In the genomic region with DNA sequence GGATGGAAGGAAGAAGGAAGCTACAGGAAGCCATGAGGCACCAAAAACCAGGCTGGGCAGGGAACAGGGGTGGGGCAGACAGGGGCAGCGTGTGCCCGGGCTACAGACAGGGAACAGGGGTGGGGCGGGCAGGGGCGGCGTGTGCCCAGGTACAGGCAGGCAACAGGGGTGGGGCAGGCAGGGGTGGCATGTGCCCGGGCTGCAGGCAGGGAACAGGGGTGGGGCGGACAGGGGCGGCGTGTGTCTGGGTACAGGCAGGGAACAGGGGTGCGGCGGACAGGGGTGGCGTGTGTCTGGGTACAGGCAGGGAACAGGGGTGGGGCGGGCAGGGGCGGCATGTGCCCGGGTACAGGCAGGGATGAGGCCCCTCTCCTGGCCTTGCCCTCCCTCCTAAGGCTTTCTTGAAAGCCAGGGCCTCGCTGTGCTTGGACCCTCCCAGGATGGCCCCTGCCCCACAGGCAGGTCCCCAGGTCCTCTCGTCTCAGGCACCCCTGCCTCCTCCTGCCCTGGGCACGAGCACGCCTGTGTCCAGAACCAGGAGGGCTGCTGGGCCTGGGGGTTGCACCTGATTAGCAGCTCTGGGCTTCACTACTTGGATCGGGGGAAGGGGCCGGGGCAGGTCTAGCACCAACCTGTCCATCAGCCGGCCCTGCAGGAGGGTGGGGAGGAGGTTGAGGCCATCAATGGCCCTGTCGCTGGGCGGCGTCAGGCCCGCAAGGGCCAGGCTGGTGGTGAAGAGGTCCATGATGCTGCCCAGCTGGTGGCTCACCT, we compare ENCODE assay signal across 23 cellular contexts. TPM values are rescaled to one million over a fixed set of nuclear protein-coding genes. Genes with fewer than 3 reads are reported as not detected.
"Had no signal": no experiment of that assay in that cellular context is flagged by ENCODE, and none has a peak within 500 bp of the region (broad histone marks: within the 10 kb centered on the region; RNA-seq: fewer than 3 reads in every experiment).

No MANE protein-coding gene starts in this region.

- H3K4me3 ChIP-seq: testis had no signal

- H3K27me3 ChIP-seq: testis had no signal

- H3K4me1 ChIP-seq: parathyroid adenoma, testis had no signal

- H3K4me1 Mint-ChIP-seq: activated naive CD8-positive, alpha-beta T cell treated with anti-CD3 and anti-CD28 coated beads for 36 hours; nephron; T-helper 17 cell had no signal

- H3K9ac ChIP-seq: parathyroid adenoma had no signal

- H3K9me3 Mint-ChIP-seq: activated CD4-positive, alpha-beta memory T cell treated with anti-CD3 and anti-CD28 coated beads for 36 hours; activated naive CD8-positive, alpha-beta T cell treated with anti-CD3 and anti-CD28 coated beads for 36 hours; nephron; type B pancreatic cell had no signal

- H3K27me3 Mint-ChIP-seq: activated CD4-positive, alpha-beta memory T cell treated with anti-CD3 and anti-CD28 coated beads for 36 hours; activated naive CD8-positive, alpha-beta T cell treated with anti-CD3 and anti-CD28 coated beads for 36 hours; T-helper 17 cell; type B pancreatic cell had no signal

- H2AFZ ChIP-seq: parathyroid adenoma had no signal

- H3K36me3 Mint-ChIP-seq: activated CD4-positive, alpha-beta memory T cell treated with anti-CD3 and anti-CD28 coated beads for 36 hours; activated naive CD8-positive, alpha-beta T cell treated with anti-CD3 and anti-CD28 coated beads for 36 hours; type B pancreatic cell had no signal

- FAIRE-seq: bronchial epithelial cell had no signal

- H3K4me3 Mint-ChIP-seq: activated CD4-positive, alpha-beta memory T cell treated with anti-CD3 and anti-CD28 coated beads for 36 hours; activated naive CD8-positive, alpha-beta T cell treated with anti-CD3 and anti-CD28 coated beads for 36 hours; nephron; T-helper 17 cell; type B pancreatic cell had no signal

- H3K9me3 ChIP-seq: testis had no signal

- ATAC-seq: left ventricle myocardium superior, right cardiac atrium, T-helper 17 cell had no signal

- H3K27ac ChIP-seq: parathyroid adenoma, testis had no signal

- DNase-seq: activated CD4-positive, alpha-beta memory T cell treated with anti-CD3 and anti-CD28 coated beads for 36 hours; activated CD4-positive, alpha-beta T cell treated with anti-CD3 and anti-CD28 coated beads for 48 hours; activated naive CD4-positive, alpha-beta T cell treated with Interleukin-2 at 50 U/mL for 16 hours; activated naive CD8-positive, alpha-beta T cell treated with anti-CD3 and anti-CD28 coated beads for 36 hours; activated T-cell treated with anti-CD3 and anti-CD28 coated beads, Interleukin-2, amount 50 U/mL, for 48 hours; foreskin melanocyte; glutamatergic neuron; hypothalamus; left ventricle myocardium superior; midbrain; right cardiac atrium; stimulated activated CD4-positive, alpha-beta T cell treated with anti-CD3 and anti-CD28 coated beads, Interleukin-12 subunit alpha, Interleukin-12 subunit beta, amount 100 ng/mL, for 4 hours; stimulated activated CD4-positive, alpha-beta T cell treated with anti-CD3 and anti-CD28 coated beads, Interleukin-4, amount 100 ng/mL, for 4 hours; SW 1271; T-helper 17 cell; testis had no signal

- H3K79me2 ChIP-seq: parathyroid adenoma had no signal

- H3K27ac Mint-ChIP-seq: activated CD4-positive, alpha-beta memory T cell treated with anti-CD3 and anti-CD28 coated beads for 36 hours; activated naive CD8-positive, alpha-beta T cell treated with anti-CD3 and anti-CD28 coated beads for 36 hours; nephron; T-helper 17 cell; type B pancreatic cell had no signal

RNA-seq across cellular contexts. Expression of gene PABPN1L, which starts 40.2 kb away (rescaled TPM):
- total RNA-seq: activated CD4-positive, alpha-beta memory T cell treated with anti-CD3 and anti-CD28 coated beads for 36 hours; activated naive CD8-positive, alpha-beta T cell treated with anti-CD3 and anti-CD28 coated beads for 36 hours; bronchial epithelial cell; cerebellum; epithelial cell of proximal tubule; left ventricle myocardium superior; pulmonary artery endothelial cell; right cardiac atrium; T-helper 17 cell had no signal
- polyA plus RNA-seq: right cardiac atrium had no signal
